Comparison of ENCODE assay signal across 25 cellular contexts in genomic region chr4:74588350-74588749, GRCh38.
"Had no signal": no experiment of that assay in that cellular context is flagged by ENCODE, and none has a peak within 500 bp of the region (broad histone marks: within the 10 kb centered on the region; RNA-seq: fewer than 3 reads in every experiment).

No MANE protein-coding gene starts in this region.

- H3K4me3 ChIP-seq: neural progenitor cell, ovary, psoas muscle, right lobe of liver, sigmoid colon, stomach, thoracic aorta, thyroid gland, tibial nerve, upper lobe of left lung, uterus had no signal

- H3K27ac ChIP-seq: neural progenitor cell, ovary, parathyroid adenoma, psoas muscle, right lobe of liver, sigmoid colon, stomach, thoracic aorta, thyroid gland, tibial nerve, upper lobe of left lung, uterus had no signal

- H3K79me2 ChIP-seq: parathyroid adenoma had no signal

- H3K4me2 ChIP-seq: neural progenitor cell had no signal

- FAIRE-seq: small intestine had no signal

- H3K4me1 ChIP-seq: neural progenitor cell, parathyroid adenoma, psoas muscle, right lobe of liver, sigmoid colon, stomach, thyroid gland, tibial nerve, upper lobe of left lung, uterus had no signal

- ATAC-seq: natural killer cell; psoas muscle; right cardiac atrium; right lobe of liver; stimulated activated effector memory CD8-positive, alpha-beta T cell treated with anti-CD3 and anti-CD28 coated beads, Interleukin-12 subunit alpha, Interleukin-12 subunit beta, amount 100 ng/mL, for 72 hours; stimulated activated naive B cell treated with anti-CD40 and anti-IgM and Interleukin-4, amounts not matched to agents 10 μg/mL and 1 μg/mL and 100 μg/mL, for 72 hours had no signal

- H3K9me3 ChIP-seq: ovary, psoas muscle, right lobe of liver, sigmoid colon, stomach, thoracic aorta, thyroid gland, tibial nerve, upper lobe of left lung, uterus had no signal

- H3K27me3 ChIP-seq: neural progenitor cell, ovary, right lobe of liver, sigmoid colon, stomach, thyroid gland, tibial nerve, upper lobe of left lung, uterus had no signal

- H3K9ac ChIP-seq: neural progenitor cell, parathyroid adenoma had no signal

- H3K36me3 ChIP-seq: neural progenitor cell, ovary, right lobe of liver, sigmoid colon, stomach, thoracic aorta, thyroid gland, tibial nerve, upper lobe of left lung, uterus had no signal

- DNase-seq: natural killer cell; occipital lobe; ovary; posterior cingulate gyrus; psoas muscle; right cardiac atrium; right lobe of liver; sigmoid colon; small intestine; stimulated activated CD4-positive, alpha-beta T cell treated with anti-CD3 and anti-CD28 coated beads, Interleukin-15, amount 100 ng/mL, for 24 hours; stimulated activated CD4-positive, alpha-beta T cell treated with anti-CD3 and anti-CD28 coated beads, Interleukin-2, amount 100 ng/mL, for 24 hours; stimulated activated CD4-positive, alpha-beta T cell treated with anti-CD3 and anti-CD28 coated beads, Interleukin-2, amount 100 ng/mL, for 48 hours; stimulated activated CD4-positive, alpha-beta T cell treated with anti-CD3 and anti-CD28 coated beads, Interleukin-4, amount 100 ng/mL, for 24 hours; stimulated activated naive B cell treated with anti-CD40 and anti-IgM and Interleukin-4, amounts not matched to agents 10 μg/mL and 1 μg/mL and 100 μg/mL, for 72 hours; stimulated activated naive CD4-positive, alpha-beta T cell treated with Interleukin-2 at 50 U/mL for 16 hours; stomach; thyroid gland; trophoblast cell; upper lobe of left lung; uterus had no signal

- H2AFZ ChIP-seq: neural progenitor cell, parathyroid adenoma had no signal
